18 cellular contexts compared by ENCODE assay signal in genomic region chr5:9063615-9064245, GRCh38.
DNase-seq lines count a peak whose midpoint lies in the region; ATAC-seq, FAIRE-seq and TF ChIP-seq lines count a peak whose summit lies in the region.
"Had no signal": no experiment of that assay in that cellular context is flagged by ENCODE, and none has a peak within 500 bp of the region (broad histone marks: within the 10 kb centered on the region; RNA-seq: fewer than 3 reads in every experiment).

No MANE protein-coding gene starts in this region.

- 89 to 94% methylated on average over 2 to 3 of the region's 3 CpGs for WGBS in endodermal cell (ENCODE audit: insufficient coverage in 1 of 2, insufficient read length in 1 of 2), 2 experiments

- H3K27ac ChIP-seq in osteoblast (ENCODE audit: low read depth, low read length): peak overlapping the region; percentile 38
- H3K27ac ChIP-seq in endodermal cell (ENCODE audit: low read depth, low read length): no peak overlapping the region
- H3K27ac ChIP-seq: HL-60, RWPE1, SJCRH30 had no signal

- H3K36me3 ChIP-seq in osteoblast (ENCODE audit: insufficient read depth, low read length) (no peaks in the 10 kb centered on the region), endodermal cell (ENCODE audit: control insufficient read depth, insufficient read depth, low read length) (peaks cover 68% of the 10 kb centered on the region)
- H3K36me3 ChIP-seq: SJCRH30 had no signal

- peaks cover 11% of the 10 kb centered on the region for H3K4me1 Mint-ChIP-seq in endodermal cell
- H3K4me1 Mint-ChIP-seq: CD4-positive, alpha-beta memory T cell had no signal

- ATAC-seq in HG03135 (IDR thresholded peaks at IDR 0.05; ENCODE audit: unreplicated experiment): no peak
- ATAC-seq in HG03095 (IDR thresholded peaks at IDR 0.05; ENCODE audit: unreplicated experiment): no peak
- ATAC-seq: K562 had no signal

- no peak overlapping the region for H3K27ac Mint-ChIP-seq in endodermal cell
- H3K27ac Mint-ChIP-seq: CD4-positive, alpha-beta memory T cell; HFFc6 had no signal

- H2AFZ ChIP-seq in osteoblast (ENCODE audit: low read length): peak overlapping the region; percentile 16

- no peaks in the 10 kb centered on the region for H3K9me3 ChIP-seq in osteoblast (ENCODE audit: low read depth, low read length)
- peaks cover 8% of the 10 kb centered on the region for H3K9me3 ChIP-seq in endodermal cell (ENCODE audit: control insufficient read depth, low read length)
- H3K9me3 ChIP-seq: SJCRH30 had no signal

- H3K79me2 ChIP-seq in osteoblast (ENCODE audit: insufficient read depth, low read length): no peaks in the 10 kb centered on the region

- H3K9ac ChIP-seq in endodermal cell (ENCODE audit: extremely low read depth, low read length, poor library complexity, severe bottlenecking): no peak overlapping the region

- H3K9me3 Mint-ChIP-seq in endodermal cell: peaks cover 7% of the 10 kb centered on the region
- H3K9me3 Mint-ChIP-seq: HFFc6 had no signal

- TF ChIP-seq CTCF in epithelial cell of esophagus (IDR thresholded peaks at IDR 0.05; ENCODE audit: insufficient read depth, low read depth, low read length, missing control alignments): no peak
- TF ChIP-seq CTCF in osteoblast (IDR thresholded peaks at IDR 0.05; ENCODE audit: extremely low read depth, low read depth, low read length): no peak
- no peak for TF ChIP-seq CTCF in endodermal cell (conservative IDR thresholded peaks at IDR 0.05)

- H3K4me1 ChIP-seq in osteoblast (ENCODE audit: insufficient read depth, low read length): peaks cover 22% of the 10 kb centered on the region
- H3K4me1 ChIP-seq in endodermal cell (ENCODE audit: control insufficient read depth, insufficient read depth, low read length): no peaks in the 10 kb centered on the region
- H3K4me1 ChIP-seq: SJCRH30 had no signal

- H3K4me2 ChIP-seq in osteoblast (ENCODE audit: insufficient read depth, low read length): no peak overlapping the region

- H4K20me1 ChIP-seq in osteoblast (ENCODE audit: insufficient read depth, low read length): no peaks in the 10 kb centered on the region

- no peak overlapping the region for H3K4me3 ChIP-seq in epithelial cell of esophagus (ENCODE audit: low read length)
- H3K4me3 ChIP-seq in osteoblast (ENCODE audit: insufficient read depth, low read length): no peak overlapping the region
- no peak overlapping the region for H3K4me3 ChIP-seq in endodermal cell (ENCODE audit: low read length)
- H3K4me3 ChIP-seq: K562, SJCRH30 had no signal

- DNase-seq in AG20443 (ENCODE audit: low spot score) (peak; percentile 37), GM12892 (ENCODE audit: insufficient read length) (no peak), epithelial cell of esophagus (ENCODE audit: low read depth) (peak; percentile 8), osteoblast (ENCODE audit: insufficient read length, low spot score, missing footprints) (no peak), endodermal cell (no peak), NCI-H1105 treated with DMSO at 0.1 percent for 48 hours (lab: John Stamatoyannopoulos, UW) (no peak)
- DNase-seq: AML-193; CD4-positive, alpha-beta memory T cell; HFFc6; NCI-H1694; NCI-H446; SJCRH30 had no signal

- H3K27me3 ChIP-seq in osteoblast (ENCODE audit: insufficient read depth, low read length) (no peaks in the 10 kb centered on the region), endodermal cell (ENCODE audit: control insufficient read depth, insufficient read depth, low read length, poor library complexity, severe bottlenecking) (no peaks in the 10 kb centered on the region)
- H3K27me3 ChIP-seq: SJCRH30 had no signal

- FAIRE-seq in GM12892 (lab: Jason Lieb, UNC): peak; percentile 76
- FAIRE-seq: A204.1, K562 had no signal

- no peak overlapping the region for H3K4me3 Mint-ChIP-seq in endodermal cell
- H3K4me3 Mint-ChIP-seq: CD4-positive, alpha-beta memory T cell; HFFc6 had no signal

- H3K36me3 Mint-ChIP-seq in endodermal cell (ENCODE audit: low read depth): peaks cover 60% of the 10 kb centered on the region

- TF ChIP-seq POLR2A in GM12892 (IDR thresholded peaks at IDR 0.05; ENCODE audit: low read depth, low read length): no peak

- H3K27me3 Mint-ChIP-seq in endodermal cell (ENCODE audit: insufficient read depth): no peaks in the 10 kb centered on the region
- H3K27me3 Mint-ChIP-seq: CD4-positive, alpha-beta memory T cell had no signal

Comparison
In these comparisons a context has a peak if more than half of its experiments do, and no peak if none do; other contexts are left out.
1. DNase-seq: peak in AG20443 (single experiment) and epithelial cell of esophagus (single experiment); none in GM12892 (single experiment), osteoblast (single experiment), endodermal cell (single experiment) and NCI-H1105 treated with DMSO at 0.1 percent for 48 hours (single experiment).